In genomic region chr6:26552640-26553189, GRCh38 we compare ENCODE assay signal across 1 cellular context.
TF ChIP-seq lines count a peak whose summit lies in the region.

No MANE protein-coding gene starts in this region.

TF ChIP-seq in endothelial cell of umbilical vein, 7 proteins besides CTCF, POLR2A, EP300 and RAD21:
- TF ChIP-seq JUN (IDR thresholded peaks at IDR 0.05; ENCODE audit: borderline replicate concordance, insufficient read depth, insufficient read length, low read depth): no peak
- TF ChIP-seq MYC (IDR thresholded peaks at IDR 0.05; ENCODE audit: low read depth, low read length): no peak
- no peak for TF ChIP-seq GATA2 (IDR thresholded peaks at IDR 0.05; ENCODE audit: insufficient read depth, insufficient read length, low read depth, low read length)
- TF ChIP-seq MAX (IDR thresholded peaks at IDR 0.05; ENCODE audit: insufficient read depth, insufficient read length): no peak
- no peak for TF ChIP-seq POLR2AphosphoS5 (IDR thresholded peaks at IDR 0.05; ENCODE audit: insufficient read depth, low read depth, low read length)
- TF ChIP-seq EZH2 (IDR thresholded peaks at IDR 0.05; ENCODE audit: borderline replicate concordance, low read depth, low read length, severe bottlenecking): no peak
- TF ChIP-seq FOS (IDR thresholded peaks at IDR 0.05; ENCODE audit: borderline replicate concordance, insufficient read depth, low read length): no peak
TF ChIP-seq in endothelial cell of umbilical vein: peak in this region for 0.
